Comparison of ENCODE assay signal across 13 cellular contexts in genomic region chr2:60463249-60463648, GRCh38.
DNase-seq lines count a peak whose midpoint lies in the region; ATAC-seq and TF ChIP-seq lines count a peak whose summit lies in the region.
"Had no signal": no experiment of that assay in that cellular context is flagged by ENCODE, and none has a peak within 500 bp of the region (broad histone marks: within the 10 kb centered on the region; RNA-seq: fewer than 3 reads in every experiment).

No MANE protein-coding gene starts in this region.

- H3K27ac Mint-ChIP-seq in osteocyte (ENCODE audit: unreplicated experiment), result no peak overlapping the region

- TF ChIP-seq CTCF in osteocyte (IDR thresholded peaks at IDR 0.05), result no peak

- peaks cover 3% of the 10 kb centered on the region for H3K36me3 Mint-ChIP-seq in osteocyte (ENCODE audit: unreplicated experiment)

- DNase-seq in DMS79 treated with DMSO at 0.1 percent for 48 hours (lab: John Stamatoyannopoulos, UW) (peak; percentile 69), NCI-H2227 (lab: John Stamatoyannopoulos, UW; ENCODE audit: unreplicated experiment) (peak; percentile 51), foreskin melanocyte (peak; percentile 57), osteocyte (ENCODE audit: extremely low spot score, unreplicated experiment) (peak; percentile 81)
- DNase-seq in stimulated activated CD4-positive, alpha-beta T cell treated with anti-CD3 and anti-CD28 coated beads, Interleukin-1b, Interleukin-23, amount 100 ng/mL, for 48 hours, result no peak
- DNase-seq: effector CD8-positive, alpha-beta T cell; NCI-H1092 treated with DMSO at 0.1 percent for 48 hours; stimulated activated CD4-positive, alpha-beta T cell treated with anti-CD3 and anti-CD28 coated beads, Interleukin-4, amount 100 ng/mL, for 4 hours; stomach had no signal

- H3K4me3 Mint-ChIP-seq in osteocyte (ENCODE audit: unreplicated experiment), result no peak overlapping the region
- H3K4me3 Mint-ChIP-seq: WTC11 had no signal

- H3K27me3 Mint-ChIP-seq in osteocyte (ENCODE audit: unreplicated experiment), result no peaks in the 10 kb centered on the region

- peaks cover 7% of the 10 kb centered on the region for H3K4me1 Mint-ChIP-seq in osteocyte (ENCODE audit: unreplicated experiment)

- no peaks in the 10 kb centered on the region for H3K9me3 Mint-ChIP-seq in osteocyte (ENCODE audit: unreplicated experiment)
- H3K9me3 Mint-ChIP-seq: WTC11 had no signal

- no peak for ATAC-seq in GM18519 (IDR thresholded peaks at IDR 0.05; ENCODE audit: low FRiP score, unreplicated experiment)
- no peak for ATAC-seq in GM18502 (IDR thresholded peaks at IDR 0.05; ENCODE audit: poor library complexity, unreplicated experiment)
- ATAC-seq in GM21717 (IDR thresholded peaks at IDR 0.05; ENCODE audit: unreplicated experiment), result no peak
- ATAC-seq: WTC11 had no signal
